In the genomic region with DNA sequence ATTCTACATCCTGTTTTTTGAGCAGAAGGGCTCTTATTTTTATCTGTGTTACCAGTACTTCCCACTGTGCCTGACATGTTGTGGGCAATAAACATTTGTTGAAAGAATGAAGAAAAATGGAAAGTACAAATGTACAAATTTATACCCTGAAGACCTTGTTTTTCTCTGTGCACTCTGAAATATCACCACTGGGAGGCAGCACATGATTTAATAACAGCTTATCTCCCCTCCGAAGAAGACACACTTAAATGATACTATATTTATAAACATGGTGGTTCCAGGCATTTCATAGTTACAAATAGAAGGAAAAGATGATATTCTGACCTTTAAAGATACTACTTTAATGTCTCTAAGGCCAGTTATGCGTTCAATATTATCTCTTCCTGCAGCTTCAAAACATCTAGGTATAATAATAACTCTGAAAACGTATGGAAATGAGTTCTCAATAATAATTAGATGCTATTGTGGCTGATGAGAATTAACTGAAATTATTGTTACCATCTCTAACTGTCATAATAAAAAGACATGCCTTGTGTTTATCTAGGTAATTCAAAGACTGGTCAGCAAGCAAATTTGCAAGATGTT, we compare ENCODE assay signal across 9 cellular contexts. TPM values are rescaled to one million over a fixed set of nuclear protein-coding genes. Genes with fewer than 3 reads are reported as not detected.
DNase-seq lines count a peak whose midpoint lies in the region; ATAC-seq and TF ChIP-seq lines count a peak whose summit lies in the region.
"Had no signal": no experiment of that assay in that cellular context is flagged by ENCODE, and none has a peak within 500 bp of the region (broad histone marks: within the 10 kb centered on the region; RNA-seq: fewer than 3 reads in every experiment).

No MANE protein-coding gene starts in this region.

- no peaks in the 10 kb centered on the region for H4K20me1 ChIP-seq in OCI-LY3 (ENCODE audit: insufficient read depth, low read length)

- H3K27ac ChIP-seq in OCI-LY3 (ENCODE audit: low read length) = no peak overlapping the region

- H3K4me1 ChIP-seq in OCI-LY3 (ENCODE audit: low read length) = no peaks in the 10 kb centered on the region

- peak overlapping the region; percentile 44 for H3K4me2 ChIP-seq in OCI-LY3 (ENCODE audit: low read length)

- peak; percentile 70 for TF ChIP-seq CTCF in BJ (IDR thresholded peaks at IDR 0.05; ENCODE audit: insufficient read depth, low read depth, low read length)
- peak; percentile 70 for TF ChIP-seq CTCF in OCI-LY3 (IDR thresholded peaks at IDR 0.05; ENCODE audit: low read depth, low read length)

- H3K36me3 ChIP-seq in BJ (ENCODE audit: control insufficient read depth, insufficient read depth, low read length) (no peaks in the 10 kb centered on the region), OCI-LY3 (replicated peaks; ENCODE audit: low read depth, low read length) (no peaks in the 10 kb centered on the region)

- no peaks in the 10 kb centered on the region for H3K9me3 ChIP-seq in OCI-LY3 (ENCODE audit: insufficient read depth, low read length)

- no peak for DNase-seq in BJ (ENCODE audit: low read depth)
- DNase-seq in HPDE6-E6E7 (ENCODE audit: extremely low spot score) = peak; percentile 35
- DNase-seq in activated gamma-delta T cell treated with anti-CD3 and anti-CD28 coated beads, Interleukin-2, amount 50 U/mL, for 16 hours (ENCODE audit: low read depth) = peak; percentile 28
- peak; percentile 37 for DNase-seq in globus pallidus (ENCODE audit: low spot score)
- no peak for DNase-seq in sciatic nerve (ENCODE audit: low spot score)

- H3K79me2 ChIP-seq in OCI-LY3 (ENCODE audit: low read length) = no peaks in the 10 kb centered on the region

- no peak overlapping the region for H2AFZ ChIP-seq in OCI-LY3 (ENCODE audit: low read depth, low read length)

- CTCF ChIA-PET in BJ (lab: Yijun Ruan, JAX) = interaction anchor here (0.7 to 7.6 kb wide), 11 partner anchors 9 to 732 kb away, joined by 3 to 58 read pairs (median 4); no protein-coding TSS in a partner anchor

- H3K4me3 ChIP-seq in BJ (ENCODE audit: low read depth, low read length) (no peak overlapping the region), OCI-LY3 (ENCODE audit: low read length) (peak overlapping the region; percentile 12; the same call in 1 of the 2 replicates)

- intact Hi-C loops in sciatic nerve (cut with DNase I) = no loop called here

- H3K9ac ChIP-seq in OCI-LY3 (ENCODE audit: low read length) = no peak overlapping the region

- ATAC-seq in GM18868 (IDR thresholded peaks at IDR 0.05; ENCODE audit: unreplicated experiment) = peak; percentile 63
- ATAC-seq in sciatic nerve = peak; percentile 56
- ATAC-seq in GM21723 (IDR thresholded peaks at IDR 0.05; ENCODE audit: unreplicated experiment) = no peak

- POLR2A ChIA-PET in BJ (lab: Charles Lee) = no interaction called here

- no peaks in the 10 kb centered on the region for H3K27me3 ChIP-seq in BJ (ENCODE audit: control insufficient read depth, insufficient read depth, low read length)
- H3K27me3 ChIP-seq in OCI-LY3 (ENCODE audit: low read depth, low read length) = no peaks in the 10 kb centered on the region

RNA-seq across cellular contexts. Expression of gene DYNLT5, which starts 12.8 kb away (rescaled TPM):
- polyA plus RNA-seq in BJ (2011; rRNA removed) = 0.52 and 1.1 TPM in 2 replicates
- polyA minus RNA-seq in BJ (2011; rRNA and poly(A)+ RNA removed) = not detected in 2 replicates
- total RNA-seq in sciatic nerve = 9.0 TPM
- polyA plus RNA-seq: IgD-negative memory B cell had no signal

RNA-seq across cellular contexts. Expression of gene INSL5, which starts 36.0 kb away (rescaled TPM):
- not detected in 2 replicates for polyA plus RNA-seq in BJ (2011; rRNA removed)
- polyA minus RNA-seq in BJ (2011; rRNA and poly(A)+ RNA removed) = not detected in 2 replicates
- total RNA-seq in sciatic nerve = not detected
- polyA plus RNA-seq: IgD-negative memory B cell had no signal

Comparison
In these comparisons a context has a peak if more than half of its experiments do, and no peak if none do; other contexts are left out.
1. DNase-seq: peak in HPDE6-E6E7 (single experiment), activated gamma-delta T cell treated with anti-CD3 and anti-CD28 coated beads, Interleukin-2, amount 50 U/mL, for 16 hours (single experiment) and globus pallidus (single experiment); none in BJ (single experiment) and sciatic nerve (single experiment).